ENCODE assay signal across 8 cellular contexts in genomic region chr2:95208101-95208500, GRCh38. TPM values are rescaled to one million over a fixed set of nuclear protein-coding genes. Genes with fewer than 3 reads are reported as not detected.
DNase-seq lines count a peak whose midpoint lies in the region; ATAC-seq and TF ChIP-seq lines count a peak whose summit lies in the region.

No MANE protein-coding gene starts in this region.

- no peaks in the 10 kb centered on the region for H4K20me1 ChIP-seq in osteoblast (ENCODE audit: insufficient read depth, low read length)

- H3K9me3 ChIP-seq in CD4-positive, alpha-beta T cell (ENCODE audit: control insufficient read depth, low read length): peaks cover 28% of the 10 kb centered on the region
- peaks cover 20% of the 10 kb centered on the region for H3K9me3 ChIP-seq in osteoblast (ENCODE audit: low read depth, low read length)

- H3K4me1 ChIP-seq in osteoblast (ENCODE audit: insufficient read depth, low read length): peaks cover 7% of the 10 kb centered on the region

- peaks cover 11% of the 10 kb centered on the region for H3K9me3 Mint-ChIP-seq in CD4-positive, alpha-beta T cell
- peaks cover 18% of the 10 kb centered on the region for H3K9me3 Mint-ChIP-seq in endothelial cell (ENCODE audit: unreplicated experiment)

- H3K36me3 Mint-ChIP-seq in CD4-positive, alpha-beta T cell (ENCODE audit: low read depth): peaks cover 72% of the 10 kb centered on the region
- H3K36me3 Mint-ChIP-seq in endothelial cell (ENCODE audit: low read depth, unreplicated experiment): peaks cover 52% of the 10 kb centered on the region

- peaks cover 29% of the 10 kb centered on the region for H3K4me1 Mint-ChIP-seq in CD4-positive, alpha-beta T cell (ENCODE audit: low read depth)
- peaks cover 12% of the 10 kb centered on the region for H3K4me1 Mint-ChIP-seq in endothelial cell (ENCODE audit: unreplicated experiment)

- H3K27ac Mint-ChIP-seq in CD4-positive, alpha-beta T cell: peak overlapping the region; percentile 80
- no peak overlapping the region for H3K27ac Mint-ChIP-seq in endothelial cell (ENCODE audit: unreplicated experiment)

- H3K4me3 ChIP-seq in NB4 (ENCODE audit: low read depth, low read length) (peak overlapping the region; percentile 70), osteoblast (ENCODE audit: insufficient read depth, low read length) (peak overlapping the region; percentile 90)

- no peak for TF ChIP-seq POLR2A in NB4 (IDR thresholded peaks at IDR 0.05; ENCODE audit: extremely low read depth, insufficient read length)

- H3K4me3 Mint-ChIP-seq in CD4-positive, alpha-beta T cell: peak overlapping the region; percentile 95
- peak overlapping the region; percentile 89 for H3K4me3 Mint-ChIP-seq in endothelial cell (ENCODE audit: unreplicated experiment)

- no peak for TF ChIP-seq CTCF in CD4-positive, alpha-beta T cell (IDR thresholded peaks at IDR 0.05)
- TF ChIP-seq CTCF in NB4 (IDR thresholded peaks at IDR 0.05; ENCODE audit: low read depth, low read length): no peak
- no peak for TF ChIP-seq CTCF in endothelial cell (IDR thresholded peaks at IDR 0.05; ENCODE audit: unreplicated experiment)
- no peak for TF ChIP-seq CTCF in osteoblast (IDR thresholded peaks at IDR 0.05; ENCODE audit: extremely low read depth, low read depth, low read length)

- H3K27me3 Mint-ChIP-seq in CD4-positive, alpha-beta T cell: no peaks in the 10 kb centered on the region
- H3K27me3 Mint-ChIP-seq in endothelial cell (ENCODE audit: unreplicated experiment): peaks cover 4% of the 10 kb centered on the region

- no peaks in the 10 kb centered on the region for H3K27me3 ChIP-seq in CD4-positive, alpha-beta T cell (ENCODE audit: control insufficient read depth, insufficient read depth, low read length)
- no peaks in the 10 kb centered on the region for H3K27me3 ChIP-seq in osteoblast (ENCODE audit: insufficient read depth, low read length)

- H3K4me2 ChIP-seq in osteoblast (ENCODE audit: insufficient read depth, low read length): peak overlapping the region; percentile 90

- peak overlapping the region; percentile 92 for H2AFZ ChIP-seq in osteoblast (ENCODE audit: low read length)

- CTCF ChIA-PET in CD4-positive, alpha-beta T cell (lab: Charles Lee): no interaction called here

- H3K36me3 ChIP-seq in osteoblast (ENCODE audit: insufficient read depth, low read length): peaks cover 24% of the 10 kb centered on the region

- intact Hi-C loops in CD4-positive, alpha-beta T cell (cut with DNase I, micrococcal nuclease): loop anchor here in 1 of 2 experiments (5.0 kb wide), 1 partner anchor 194 kb away; the partner anchor contains the start of gene FAHD2A

- no peak for DNase-seq in CD4-positive, alpha-beta T cell
- no peak for DNase-seq in NB4 (ENCODE audit: low read depth)
- no peak for DNase-seq in endothelial cell (ENCODE audit: low spot score)
- peak; percentile 42 for DNase-seq in osteoblast (ENCODE audit: insufficient read length, low spot score, missing footprints)
- DNase-seq in superior temporal gyrus (ENCODE audit: extremely low spot score): no peak
- DNase-seq in glomerular visceral epithelial cell (ENCODE audit: extremely low spot score): no peak

- ATAC-seq in CD4-positive, alpha-beta T cell (ENCODE audit: poor library complexity): no peak
- ATAC-seq in GM18498 (IDR thresholded peaks at IDR 0.05; ENCODE audit: unreplicated experiment): no peak
- ATAC-seq in GM19023 (IDR thresholded peaks at IDR 0.05; ENCODE audit: unreplicated experiment): no peak

- no peak overlapping the region for H3K27ac ChIP-seq in CD4-positive, alpha-beta T cell (ENCODE audit: low read depth, low read length)
- peak overlapping the region; percentile 45 for H3K27ac ChIP-seq in osteoblast (ENCODE audit: low read depth, low read length)

- POLR2A ChIA-PET in CD4-positive, alpha-beta T cell (lab: Charles Lee): no interaction called here

- no peaks in the 10 kb centered on the region for H3K79me2 ChIP-seq in osteoblast (ENCODE audit: insufficient read depth, low read length)

RNA-seq across cellular contexts. Expression of gene ZNF892, which starts 0.8 kb away (rescaled TPM):
- total RNA-seq in CD4-positive, alpha-beta T cell: 1 to 10 TPM in 1 of 2 experiments, under 1 TPM in 1; 0.82 to 1.1 TPM
- total RNA-seq in endothelial cell (ENCODE audit: unreplicated experiment): 11.2 TPM
- total RNA-seq in osteoblast: 6.2 and 6.5 TPM in 2 replicates

RNA-seq across cellular contexts. Expression of gene ZNF2, which starts 42.5 kb away (rescaled TPM):
- under 1 TPM in 1 of 2 experiments, not detected in 1; 0.53 TPM for total RNA-seq in CD4-positive, alpha-beta T cell
- 5.3 TPM for total RNA-seq in endothelial cell (ENCODE audit: unreplicated experiment)
- total RNA-seq in osteoblast: 10.9 TPM in 2 replicates

RNA-seq across cellular contexts. Expression of gene ZNF514, which starts 48.5 kb away (rescaled TPM):
- total RNA-seq in CD4-positive, alpha-beta T cell: 1 to 10 TPM; 4.7 to 6.3 TPM
- total RNA-seq in endothelial cell (ENCODE audit: unreplicated experiment): 16.2 TPM
- total RNA-seq in osteoblast: 14.5 and 15.6 TPM in 2 replicates
